18 cellular contexts compared by ENCODE assay signal in genomic region chr2:1995086-1995485, GRCh38.
"Had no signal": no experiment of that assay in that cellular context is flagged by ENCODE, and none has a peak within 500 bp of the region (broad histone marks: within the 10 kb centered on the region; RNA-seq: fewer than 3 reads in every experiment).

No MANE protein-coding gene starts in this region.

- H3K9me3 ChIP-seq: ascending aorta, colonic mucosa, lower lobe of right lung had no signal

- H3K27ac Mint-ChIP-seq: activated CD4-positive, alpha-beta memory T cell treated with anti-CD3 and anti-CD28 coated beads, Interleukin-2, amount 10 ng/mL, durations not matched to agents 7 days and 5 days; stimulated activated memory B cell treated with anti-CD40 and anti-IgM and Interleukin-4, amounts not matched to agents 10 μg/mL and 1 μg/mL and 100 μg/mL, for 72 hours had no signal

- H3K36me3 Mint-ChIP-seq: stimulated activated memory B cell treated with anti-CD40 and anti-IgM and Interleukin-4, amounts not matched to agents 10 μg/mL and 1 μg/mL and 100 μg/mL, for 72 hours had no signal

- H3K36me3 ChIP-seq: ascending aorta, cardiac muscle cell, colonic mucosa, lower lobe of right lung had no signal

- DNase-seq: activated CD4-positive, alpha-beta memory T cell treated with anti-CD3 and anti-CD28 coated beads, Interleukin-2, amount 10 ng/mL, durations not matched to agents 7 days and 5 days; activated CD4-positive, alpha-beta T cell treated with anti-CD3 and anti-CD28 coated beads for 4 hours; activated gamma-delta T cell; activated T-cell treated with anti-CD3 and anti-CD28 coated beads, Interleukin-2, amount 50 U/mL, for 48 hours; colonic mucosa; effector CD4-positive, alpha-beta T cell; foreskin keratinocyte; glutamatergic neuron; hypothalamus; lower lobe of right lung; posterior cingulate gyrus; retina; stimulated activated CD4-positive, alpha-beta T cell treated with anti-CD3 and anti-CD28 coated beads, Interleukin-12 subunit alpha, Interleukin-12 subunit beta, amount 100 ng/mL, for 4 hours; stimulated activated CD4-positive, alpha-beta T cell treated with anti-CD3 and anti-CD28 coated beads, Interleukin-2, amount 100 ng/mL, for 48 hours; T-helper 2 cell had no signal

- H3K9me3 Mint-ChIP-seq: activated CD4-positive, alpha-beta memory T cell treated with anti-CD3 and anti-CD28 coated beads, Interleukin-2, amount 10 ng/mL, durations not matched to agents 7 days and 5 days; stimulated activated memory B cell treated with anti-CD40 and anti-IgM and Interleukin-4, amounts not matched to agents 10 μg/mL and 1 μg/mL and 100 μg/mL, for 72 hours had no signal

- ATAC-seq: foreskin keratinocyte; lower lobe of right lung; stimulated activated memory B cell treated with anti-CD40 and anti-IgM and Interleukin-4, amounts not matched to agents 10 μg/mL and 1 μg/mL and 100 μg/mL, for 72 hours had no signal

- H3K4me3 Mint-ChIP-seq: activated CD4-positive, alpha-beta memory T cell treated with anti-CD3 and anti-CD28 coated beads, Interleukin-2, amount 10 ng/mL, durations not matched to agents 7 days and 5 days; stimulated activated memory B cell treated with anti-CD40 and anti-IgM and Interleukin-4, amounts not matched to agents 10 μg/mL and 1 μg/mL and 100 μg/mL, for 72 hours had no signal

- H3K27me3 ChIP-seq: ascending aorta, cardiac muscle cell, colonic mucosa, foreskin keratinocyte had no signal

- H3K4me3 ChIP-seq: ascending aorta, cardiac muscle cell, colonic mucosa, lower lobe of right lung had no signal

- H3K4me1 Mint-ChIP-seq: stimulated activated memory B cell treated with anti-CD40 and anti-IgM and Interleukin-4, amounts not matched to agents 10 μg/mL and 1 μg/mL and 100 μg/mL, for 72 hours had no signal

- H3K27ac ChIP-seq: ascending aorta, cardiac muscle cell, colonic mucosa, foreskin keratinocyte, lower lobe of right lung had no signal
